ENCODE assay signal across 24 cellular contexts in genomic region chr1:206978259-206978658, GRCh38. TPM values are rescaled to one million over a fixed set of nuclear protein-coding genes. Genes with fewer than 3 reads are reported as not detected.
DNase-seq lines count a peak whose midpoint lies in the region; ATAC-seq and TF ChIP-seq lines count a peak whose summit lies in the region.
"Had no signal": no experiment of that assay in that cellular context is flagged by ENCODE, and none has a peak within 500 bp of the region (broad histone marks: within the 10 kb centered on the region; RNA-seq: fewer than 3 reads in every experiment).

No MANE protein-coding gene starts in this region.

- no peaks in the 10 kb centered on the region for H4K20me1 ChIP-seq in Karpas-422 (ENCODE audit: insufficient read depth, low read depth, low read length)
- H4K20me1 ChIP-seq: BLaER1 treated with 17β-estradiol and CSF1 and Interleukin-3, amounts not matched to agents 10 nM and 100 nM had no signal

- H3K4me2 ChIP-seq in Karpas-422 (ENCODE audit: low read depth, low read length, poor library complexity, severe bottlenecking): no peak overlapping the region
- H3K4me2 ChIP-seq: BLaER1 treated with 17β-estradiol and CSF1 and Interleukin-3, amounts not matched to agents 10 nM and 100 nM had no signal

- no peaks in the 10 kb centered on the region for H3K36me3 ChIP-seq in colonic mucosa
- no peaks in the 10 kb centered on the region for H3K36me3 ChIP-seq in mucosa of descending colon (ENCODE audit: low read depth)
- H3K36me3 ChIP-seq in Karpas-422 (ENCODE audit: insufficient read depth, low read length): no peaks in the 10 kb centered on the region
- H3K36me3 ChIP-seq: BLaER1 treated with 17β-estradiol and CSF1 and Interleukin-3, amounts not matched to agents 10 nM and 100 nM had no signal

- H3K27me3 ChIP-seq in colonic mucosa: no peaks in the 10 kb centered on the region
- H3K27me3 ChIP-seq in Karpas-422 (ENCODE audit: low read length): no peaks in the 10 kb centered on the region
- H3K27me3 ChIP-seq: BLaER1 treated with 17β-estradiol and CSF1 and Interleukin-3, amounts not matched to agents 10 nM and 100 nM had no signal

- peak; percentile 7 for DNase-seq in MV-4-11 (lab: John Stamatoyannopoulos, UW)
- DNase-seq in colonic mucosa: peak; percentile 66
- peak in 1 of 3 donors; percentile 58 for DNase-seq in mucosa of descending colon
- DNase-seq in Karpas-422: no peak
- DNase-seq in OCI-M2 (lab: John Stamatoyannopoulos, UW; ENCODE audit: unreplicated experiment): no peak
- no peak for DNase-seq in NK-92 treated with Interleukin-12 subunit alpha and Interleukin-12 subunit beta, amount 100 ng/mL, for 24 hours (lab: John Stamatoyannopoulos, UW)
- DNase-seq: CD8-positive, alpha-beta T cell; COR-L47; DMS 273 treated with DMSO at 0.1 percent for 48 hours; DMS53; DND-41; EL; GOT3; H7; HFFc6; IMR-90 had no signal

- H3K27ac ChIP-seq in 22Rv1 (peak overlapping the region; percentile 81), colonic mucosa (peak overlapping the region; percentile 68), Karpas-422 (ENCODE audit: low read length) (no peak overlapping the region)
- H3K27ac ChIP-seq: BLaER1 treated with 17β-estradiol and CSF1 and Interleukin-3, amounts not matched to agents 10 nM and 100 nM had no signal

- peak; percentile 80 for ATAC-seq in mucosa of descending colon
- no peak for ATAC-seq in stimulated activated memory B cell treated with anti-CD40 and anti-IgM and Interleukin-4, amounts not matched to agents 10 μg/mL and 1 μg/mL and 100 μg/mL, for 72 hours
- ATAC-seq: CD8-positive, alpha-beta T cell; GM12878; HCT116 had no signal

- H3K4me3 Mint-ChIP-seq in stimulated activated memory B cell treated with anti-CD40 and anti-IgM and Interleukin-4, amounts not matched to agents 10 μg/mL and 1 μg/mL and 100 μg/mL, for 72 hours: no peak overlapping the region
- H3K4me3 Mint-ChIP-seq: B cell; CD8-positive, alpha-beta T cell; HFFc6 had no signal

- H3K4me1 Mint-ChIP-seq in stimulated activated memory B cell treated with anti-CD40 and anti-IgM and Interleukin-4, amounts not matched to agents 10 μg/mL and 1 μg/mL and 100 μg/mL, for 72 hours: peaks cover 11% of the 10 kb centered on the region
- H3K4me1 Mint-ChIP-seq: B cell had no signal

- no peaks in the 10 kb centered on the region for H3K9me3 Mint-ChIP-seq in stimulated activated memory B cell treated with anti-CD40 and anti-IgM and Interleukin-4, amounts not matched to agents 10 μg/mL and 1 μg/mL and 100 μg/mL, for 72 hours
- H3K9me3 Mint-ChIP-seq: CD8-positive, alpha-beta T cell; HFFc6 had no signal

- H3K36me3 Mint-ChIP-seq in stimulated activated memory B cell treated with anti-CD40 and anti-IgM and Interleukin-4, amounts not matched to agents 10 μg/mL and 1 μg/mL and 100 μg/mL, for 72 hours: no peaks in the 10 kb centered on the region
- H3K36me3 Mint-ChIP-seq: CD8-positive, alpha-beta T cell had no signal

- H3K4me3 ChIP-seq in colonic mucosa (no peak overlapping the region), mucosa of descending colon (no peak overlapping the region), Karpas-422 (ENCODE audit: low read length) (no peak overlapping the region)
- H3K4me3 ChIP-seq: BLaER1 treated with 17β-estradiol and CSF1 and Interleukin-3, amounts not matched to agents 10 nM and 100 nM; GM12878 had no signal

- no peak overlapping the region for H3K27ac Mint-ChIP-seq in stimulated activated memory B cell treated with anti-CD40 and anti-IgM and Interleukin-4, amounts not matched to agents 10 μg/mL and 1 μg/mL and 100 μg/mL, for 72 hours
- H3K27ac Mint-ChIP-seq: B cell; CD8-positive, alpha-beta T cell; HFFc6 had no signal

- H3K79me2 ChIP-seq in Karpas-422 (ENCODE audit: low read length): no peaks in the 10 kb centered on the region

- no peaks in the 10 kb centered on the region for H3K9me2 ChIP-seq in Karpas-422 (replicated peaks; ENCODE audit: insufficient read depth, low read length)

- peak overlapping the region in 1 of 2 donors; percentile 6 for H3K9ac ChIP-seq in colonic mucosa (ENCODE audit: low read depth in 2 of 2, low read length in 2 of 2)
- no peak overlapping the region for H3K9ac ChIP-seq in Karpas-422 (ENCODE audit: low read length)
- H3K9ac ChIP-seq: BLaER1 treated with 17β-estradiol and CSF1 and Interleukin-3, amounts not matched to agents 10 nM and 100 nM had no signal

- H3K9me3 ChIP-seq in colonic mucosa (no peaks in the 10 kb centered on the region), mucosa of descending colon (no peaks in the 10 kb centered on the region), Karpas-422 (ENCODE audit: low read length) (no peaks in the 10 kb centered on the region)
- H3K9me3 ChIP-seq: BLaER1 treated with 17β-estradiol and CSF1 and Interleukin-3, amounts not matched to agents 10 nM and 100 nM had no signal

- peaks cover under 1% of the 10 kb centered on the region for H3K27me3 Mint-ChIP-seq in stimulated activated memory B cell treated with anti-CD40 and anti-IgM and Interleukin-4, amounts not matched to agents 10 μg/mL and 1 μg/mL and 100 μg/mL, for 72 hours
- H3K27me3 Mint-ChIP-seq: B cell had no signal

- no peak overlapping the region for H2AFZ ChIP-seq in Karpas-422 (ENCODE audit: low read length)

- no peak for TF ChIP-seq CTCF in 22Rv1 (IDR thresholded peaks at IDR 0.05)
- TF ChIP-seq CTCF in colonic mucosa (IDR thresholded peaks at IDR 0.05): no peak
- no peak for TF ChIP-seq CTCF in mucosa of descending colon (IDR thresholded peaks at IDR 0.05)

- H3K4me1 ChIP-seq in colonic mucosa: peaks cover 11% of the 10 kb centered on the region
- peaks cover 14% of the 10 kb centered on the region for H3K4me1 ChIP-seq in mucosa of descending colon (ENCODE audit: low read depth)
- no peaks in the 10 kb centered on the region for H3K4me1 ChIP-seq in Karpas-422 (ENCODE audit: low read length)

- intact Hi-C loops in colonic mucosa (cut with DNase I): loop anchor here (5.0 kb wide), 1 partner anchor 36 kb away; no protein-coding TSS in a partner anchor
- intact Hi-C loops in mucosa of descending colon (cut with DNase I, micrococcal nuclease): no loop called here

RNA-seq across cellular contexts. Expression of gene FCAMR, which starts 8.0 kb away (rescaled TPM):
- total RNA-seq in colonic mucosa (1 to 10 TPM in 1 of 2 donors, under 1 TPM in 1; 0.56 to 4.5 TPM), mucosa of descending colon (under 1 TPM; 0.41 to 0.98 (median 0.84) TPM)
- total RNA-seq in Karpas-422 (2014; rRNA removed; shearing (Covaris generic); ENCODE audit: low replicate concordance): not detected in 2 replicates
- total RNA-seq: A172; B cell; CD8-positive, alpha-beta T cell; G401; H7; HFFc6; IMR-90 had no signal

RNA-seq across cellular contexts. Expression of gene PIGR, which starts 32.0 kb away (rescaled TPM):
- total RNA-seq in colonic mucosa (over 10,000 TPM in 1 of 2 donors, 1,000 to 10,000 TPM in 1; 7,504 to 12,164 TPM), mucosa of descending colon (over 10,000 TPM in 1 of 3 donors, 1,000 to 10,000 TPM in 2; 4,355 to 12,072 (median 9,452) TPM)
- not detected in 2 replicates for total RNA-seq in Karpas-422 (2014; rRNA removed; shearing (Covaris generic); ENCODE audit: low replicate concordance)
- total RNA-seq: A172; CD8-positive, alpha-beta T cell; G401; IMR-90 had no signal

RNA-seq across cellular contexts. Expression of gene C1orf116, which starts 54.3 kb away (rescaled TPM):
- total RNA-seq in colonic mucosa (10 to 100 TPM; 12.0 to 25.5 TPM), mucosa of descending colon (10 to 100 TPM in 2 of 3 donors, 1 to 10 TPM in 1; 8.7 to 31.0 (median 25.4) TPM)
- total RNA-seq in Karpas-422 (2014; rRNA removed; shearing (Covaris generic); ENCODE audit: low replicate concordance): not detected in 2 replicates
- total RNA-seq: B cell, G401 had no signal

RNA-seq across cellular contexts. Expression of gene FCMR, which starts 56.5 kb away (rescaled TPM):
- total RNA-seq in colonic mucosa (1 to 10 TPM; 2.3 to 2.7 TPM), mucosa of descending colon (1 to 10 TPM; 1.6 to 5.6 (median 4.6) TPM)
- total RNA-seq in Karpas-422 (2014; rRNA removed; shearing (Covaris generic); ENCODE audit: low replicate concordance): not detected in 2 replicates
- total RNA-seq: G401, H7, IMR-90 had no signal

Comparison
In these comparisons a context has a peak if more than half of its experiments do, and no peak if none do; other contexts are left out.
1. DNase-seq: peak in MV-4-11 (single experiment) and colonic mucosa (single experiment); none in Karpas-422 (single experiment), OCI-M2 (single experiment) and NK-92 treated with Interleukin-12 subunit alpha and Interleukin-12 subunit beta, amount 100 ng/mL, for 24 hours (single experiment).
2. RNA of gene PIGR, which starts 32.0 kb away (total RNA-seq): 7,504 to 12,164 TPM in colonic mucosa and 4,355 to 12,072 TPM in mucosa of descending colon; not detected in Karpas-422; every median in the first group is over 1,000 times any median in the second.